13 cellular contexts compared by ENCODE assay signal in genomic region chr2:195410272-195410671, GRCh38.
DNase-seq lines count a peak whose midpoint lies in the region; ATAC-seq, FAIRE-seq and TF ChIP-seq lines count a peak whose summit lies in the region.
"Had no signal": no experiment of that assay in that cellular context is flagged by ENCODE, and none has a peak within 500 bp of the region (broad histone marks: within the 10 kb centered on the region; RNA-seq: fewer than 3 reads in every experiment).

No MANE protein-coding gene starts in this region.

- in situ Hi-C loops in GM12878 (cut with MboI), result no loop called here

- H4K20me1 ChIP-seq in GM12878 (ENCODE audit: control insufficient read depth, insufficient read depth), result no peaks in the 10 kb centered on the region

- H3K4me1 ChIP-seq in GM12878 (ENCODE audit: control insufficient read depth, insufficient read depth, low read length), result no peaks in the 10 kb centered on the region
- no peaks in the 10 kb centered on the region for H3K4me1 ChIP-seq in A673 (ENCODE audit: insufficient read depth, low read length, poor library complexity, severe bottlenecking)

- H3K27ac ChIP-seq in GM12878 (ENCODE audit: control insufficient read depth, insufficient read depth), result peak overlapping the region; percentile 29
- no peak overlapping the region for H3K27ac ChIP-seq in A673 (ENCODE audit: low read depth, low read length, poor library complexity, severe bottlenecking)
- H3K27ac ChIP-seq: SK-N-MC had no signal

- no peaks in the 10 kb centered on the region for H3K36me3 Mint-ChIP-seq in stimulated activated effector memory CD8-positive, alpha-beta T cell treated with anti-CD3 and anti-CD28 coated beads, Interleukin-12 subunit alpha, Interleukin-12 subunit beta, amount 100 ng/mL, for 72 hours
- H3K36me3 Mint-ChIP-seq: CD8-positive, alpha-beta T cell had no signal

- no peak for TF ChIP-seq RAD21 in GM12878 (IDR thresholded peaks at IDR 0.05; ENCODE audit: insufficient read depth, low read depth, low read length)

- no peak for TF ChIP-seq POLR2A in GM12878 (IDR thresholded peaks at IDR 0.05; ENCODE audit: low read depth, low read length)

- TF ChIP-seq CTCF in GM12878 (IDR thresholded peaks at IDR 0.05 in 2 of 3, conservative IDR thresholded peaks at IDR 0.05 in 1 of 3; ENCODE audit: control insufficient read depth in 2 of 3, extremely low read depth in 1 of 3, insufficient read depth in 1 of 3, low read depth in 3 of 3, low read length in 3 of 3) (no peak), A673 (conservative IDR thresholded peaks at IDR 0.05; ENCODE audit: low read depth, low read length) (no peak)

- CTCF ChIA-PET in GM12878 (lab: Yijun Ruan, JAX) (interaction anchor here (1.3 to 1.4 kb wide), 2 partner anchors 92 to 166 kb away, joined by 4 to 6 read pairs; no protein-coding TSS in a partner anchor), A673 (lab: Charles Lee) (no interaction called here)

- no peak overlapping the region for H3K4me3 Mint-ChIP-seq in stimulated activated effector memory CD8-positive, alpha-beta T cell treated with anti-CD3 and anti-CD28 coated beads, Interleukin-12 subunit alpha, Interleukin-12 subunit beta, amount 100 ng/mL, for 72 hours
- H3K4me3 Mint-ChIP-seq: CD8-positive, alpha-beta T cell; central memory CD8-positive, alpha-beta T cell had no signal

- no peaks in the 10 kb centered on the region for H3K79me2 ChIP-seq in GM12878 (ENCODE audit: control insufficient read depth, insufficient read depth, low read length)

- RAD21 ChIA-PET in GM12878 (lab: Charles Lee; ENCODE audit: unreplicated experiment), result interaction anchor here (1.1 to 1.9 kb wide), 3 partner anchors 123 to 151 kb away, joined by 5 to 12 read pairs (median 5); no protein-coding TSS in a partner anchor

- no peak overlapping the region for H3K27ac Mint-ChIP-seq in stimulated activated effector memory CD8-positive, alpha-beta T cell treated with anti-CD3 and anti-CD28 coated beads, Interleukin-12 subunit alpha, Interleukin-12 subunit beta, amount 100 ng/mL, for 72 hours
- H3K27ac Mint-ChIP-seq: CD8-positive, alpha-beta T cell had no signal

- DNase-seq in GM12878 (ENCODE audit: low read depth, low spot score) (peak; percentile 60), A673 (ENCODE audit: low spot score) (no peak), activated T-cell treated with anti-CD3 and anti-CD28 coated beads for 4 hours (no peak)
- DNase-seq in stimulated activated effector memory CD8-positive, alpha-beta T cell treated with anti-CD3 and anti-CD28 coated beads, Interleukin-12 subunit alpha, Interleukin-12 subunit beta, amount 100 ng/mL, for 72 hours (ENCODE audit: low spot score in 2 of 2), result no peak
- DNase-seq: CD8-positive, alpha-beta T cell; NCI-H524 treated with DMSO at 0.1 percent for 48 hours had no signal

- no peak overlapping the region for H3K9ac ChIP-seq in GM12878 (ENCODE audit: control insufficient read depth, insufficient read depth, low read length)

- H3K36me3 ChIP-seq in GM12878 (ENCODE audit: control insufficient read depth in 2 of 2, insufficient read depth in 2 of 2, low read length in 1 of 2), result no peaks in the 10 kb centered on the region
- no peaks in the 10 kb centered on the region for H3K36me3 ChIP-seq in A673 (ENCODE audit: insufficient read depth, low read length, poor library complexity, severe bottlenecking)

- H3K4me3 ChIP-seq in GM12878, result no peak overlapping the region
- H3K4me3 ChIP-seq in A673 (ENCODE audit: low read depth, low read length, poor library complexity, severe bottlenecking), result no peak overlapping the region
- H3K4me3 ChIP-seq: SK-N-MC had no signal

- ATAC-seq in GM18867 (IDR thresholded peaks at IDR 0.05; ENCODE audit: unreplicated experiment) (peak; percentile 50), GM21529 (IDR thresholded peaks at IDR 0.05; ENCODE audit: unreplicated experiment) (peak; percentile 74), HG03095 (IDR thresholded peaks at IDR 0.05; ENCODE audit: unreplicated experiment) (peak; percentile 64), GM12878 (peak; percentile 80), GM19467 (IDR thresholded peaks at IDR 0.05; ENCODE audit: unreplicated experiment) (no peak)
- no peak for ATAC-seq in stimulated activated effector memory CD8-positive, alpha-beta T cell treated with anti-CD3 and anti-CD28 coated beads, Interleukin-12 subunit alpha, Interleukin-12 subunit beta, amount 100 ng/mL, for 72 hours
- ATAC-seq: CD8-positive, alpha-beta T cell; esophagus mucosa had no signal

- H3K4me1 Mint-ChIP-seq in stimulated activated effector memory CD8-positive, alpha-beta T cell treated with anti-CD3 and anti-CD28 coated beads, Interleukin-12 subunit alpha, Interleukin-12 subunit beta, amount 100 ng/mL, for 72 hours, result no peaks in the 10 kb centered on the region
- H3K4me1 Mint-ChIP-seq: central memory CD8-positive, alpha-beta T cell had no signal

- H3K27me3 ChIP-seq in GM12878 (replicated peaks in 1 of 2; ENCODE audit: control insufficient read depth in 2 of 2, insufficient read depth in 2 of 2, low read length in 1 of 2) (no peaks in the 10 kb centered on the region), A673 (replicated peaks; ENCODE audit: insufficient read depth, low read depth, low read length, poor library complexity) (no peaks in the 10 kb centered on the region)

- SMC1A ChIA-PET in GM12878 (lab: Charles Lee; ENCODE audit: uncharacterized antibody, unreplicated experiment), result interaction anchor here (0.7 to 2.3 kb wide), 10 partner anchors 8 to 250 kb away, joined by 3 to 8 read pairs (median 4); no protein-coding TSS in a partner anchor

- no TSS peak for BruUV-seq in GM12878 (replicated peaks; lab: Mats Ljungman, UMichigan)
- BruUV-seq in A673 (replicated peaks; lab: Mats Ljungman, UMichigan), result no TSS peak

- TF ChIP-seq EP300 in GM12878 (IDR thresholded peaks at IDR 0.05; ENCODE audit: borderline replicate concordance in 1 of 2, control insufficient read depth in 1 of 2, low read depth in 2 of 2, low read length in 2 of 2), result peak; percentile 68 to 83; a peak in 3 of 4 replicates

- no peak overlapping the region for H3K4me2 ChIP-seq in GM12878 (ENCODE audit: control insufficient read depth, insufficient read depth)

- no peaks in the 10 kb centered on the region for H3K9me3 Mint-ChIP-seq in stimulated activated effector memory CD8-positive, alpha-beta T cell treated with anti-CD3 and anti-CD28 coated beads, Interleukin-12 subunit alpha, Interleukin-12 subunit beta, amount 100 ng/mL, for 72 hours
- H3K9me3 Mint-ChIP-seq: CD8-positive, alpha-beta T cell; central memory CD8-positive, alpha-beta T cell had no signal

- peak overlapping the region; percentile 10 for H2AFZ ChIP-seq in GM12878 (ENCODE audit: control insufficient read depth, low read depth, low read length)

- POLR2A ChIA-PET in GM12878 (lab: Charles Lee), result no interaction called here
- POLR2A ChIA-PET in A673 (lab: Charles Lee; ENCODE audit: low non-redundant PET), result no interaction called here

- intact Hi-C loops in GM12878 (cut with micrococcal nuclease; ENCODE audit: unreplicated experiment) (loop anchor here (1.0 to 10.0 kb wide), 6 partner anchors 73 to 249 kb away; no protein-coding TSS in a partner anchor), A673 (cut with micrococcal nuclease; ENCODE audit: unreplicated experiment) (no loop called here)

- no peaks in the 10 kb centered on the region for H3K9me3 ChIP-seq in GM12878 (replicated peaks; ENCODE audit: control insufficient read depth, insufficient read depth, low read length)
- no peaks in the 10 kb centered on the region for H3K9me3 ChIP-seq in A673 (ENCODE audit: low read depth, low read length, poor library complexity, severe bottlenecking)

- 4% methylated on average over 1 of the region's 1 CpG for WGBS in GM12878 (ENCODE audit: insufficient coverage, insufficient replicate concordance, low lambda C conversion rate, missing lambda C conversion rate)

- no peak for FAIRE-seq in GM12878 (lab: Jason Lieb, UNC)

TF ChIP-seq in GM12878, 131 proteins besides CTCF, POLR2A, EP300 and RAD21 (continues in another document):
- TF ChIP-seq RELB (IDR thresholded peaks at IDR 0.05; ENCODE audit: low read depth) (peak; percentile 26; the same call in 1 of the 2 replicates), NFIC (IDR thresholded peaks at IDR 0.05; ENCODE audit: low read depth, low read length) (peak; percentile 77), SPI1 (IDR thresholded peaks at IDR 0.05; ENCODE audit: borderline replicate concordance, insufficient read depth, low read depth, low read length) (peak; percentile 86), LARP7 (IDR thresholded peaks at IDR 0.05) (no peak), E2F4 (IDR thresholded peaks at IDR 0.05; ENCODE audit: low read depth, low read length) (no peak), ZNF622 (IDR thresholded peaks at IDR 0.05) (no peak), NR2F1 (conservative IDR thresholded peaks at IDR 0.05) (peak; percentile 60; the same call in 1 of the 2 replicates)

Comparison
In these comparisons a context has a peak if more than half of its experiments do, and no peak if none do; other contexts are left out.
1. ATAC-seq: peak in GM18867 (single experiment), GM21529 (single experiment), HG03095 (single experiment) and GM12878 (single experiment); none in stimulated activated effector memory CD8-positive, alpha-beta T cell treated with anti-CD3 and anti-CD28 coated beads, Interleukin-12 subunit alpha, Interleukin-12 subunit beta, amount 100 ng/mL, for 72 hours (single experiment) and GM19467 (single experiment).